ENCODE assay signal across 8 cellular contexts in genomic region chr7:103149808-103150180, GRCh38. TPM values are rescaled to one million over a fixed set of nuclear protein-coding genes. Genes with fewer than 3 reads are reported as not detected.
DNase-seq lines count a peak whose midpoint lies in the region; ATAC-seq and TF ChIP-seq lines count a peak whose summit lies in the region.

No MANE protein-coding gene starts in this region.

- H3K36me3 Mint-ChIP-seq in CD4-positive, alpha-beta T cell (ENCODE audit: low read depth), result peaks cover 17% of the 10 kb centered on the region
- no peaks in the 10 kb centered on the region for H3K36me3 Mint-ChIP-seq in activated T-helper 17 cell treated with anti-CD3 and anti-CD28 coated beads, Interleukin-2, amount 50 U/mL, for 72 hours (ENCODE audit: low read depth)

- peaks cover 10 to 17% of the 10 kb centered on the region in 2 donors for H3K4me1 ChIP-seq in thyroid gland

- intact Hi-C loops in CD4-positive, alpha-beta T cell (cut with DNase I, micrococcal nuclease), result loop anchor here (2.0 to 5.0 kb wide), 2 partner anchors 75 to 193 kb away; partner anchors contain the start of genes ARMC10 (in 2 of the 2), FBXL13 (in 2 of the 2) and DNAJC2 (in 1 of the 2)
- intact Hi-C loops in thyroid gland (cut with DNase I), result no loop called here

- H3K27ac ChIP-seq in CD4-positive, alpha-beta T cell (ENCODE audit: low read depth, low read length), result no peak overlapping the region
- H3K27ac ChIP-seq in layer of hippocampus (ENCODE audit: low read depth, low read length), result peak overlapping the region; percentile 99
- peak overlapping the region in 2 of 3 donors; percentile 94 to 98 for H3K27ac ChIP-seq in thyroid gland

- no peaks in the 10 kb centered on the region for H3K9me3 Mint-ChIP-seq in CD4-positive, alpha-beta T cell
- H3K9me3 Mint-ChIP-seq in activated T-helper 17 cell treated with anti-CD3 and anti-CD28 coated beads, Interleukin-2, amount 50 U/mL, for 72 hours, result no peaks in the 10 kb centered on the region

- H3K4me1 Mint-ChIP-seq in CD4-positive, alpha-beta T cell (ENCODE audit: low read depth), result peaks cover 51% of the 10 kb centered on the region
- peaks cover 21% of the 10 kb centered on the region for H3K4me1 Mint-ChIP-seq in activated T-helper 17 cell treated with anti-CD3 and anti-CD28 coated beads, Interleukin-2, amount 50 U/mL, for 72 hours

- ATAC-seq in CD4-positive, alpha-beta T cell (ENCODE audit: poor library complexity), result peak; percentile 11
- peak; percentile 10 for ATAC-seq in activated T-helper 17 cell treated with anti-CD3 and anti-CD28 coated beads, Interleukin-2, amount 50 U/mL, for 72 hours (replicated peaks)

- no peaks in the 10 kb centered on the region for H3K27me3 Mint-ChIP-seq in CD4-positive, alpha-beta T cell
- H3K27me3 Mint-ChIP-seq in activated T-helper 17 cell treated with anti-CD3 and anti-CD28 coated beads, Interleukin-2, amount 50 U/mL, for 72 hours, result no peaks in the 10 kb centered on the region

- no peak for TF ChIP-seq POLR2A in thyroid gland (IDR thresholded peaks at IDR 0.05)

- peak overlapping the region; percentile 90 for H3K27ac Mint-ChIP-seq in CD4-positive, alpha-beta T cell
- H3K27ac Mint-ChIP-seq in activated T-helper 17 cell treated with anti-CD3 and anti-CD28 coated beads, Interleukin-2, amount 50 U/mL, for 72 hours, result peak overlapping the region; percentile 86

- H3K27me3 ChIP-seq in CD4-positive, alpha-beta T cell (ENCODE audit: control insufficient read depth, insufficient read depth, low read length), result no peaks in the 10 kb centered on the region
- H3K27me3 ChIP-seq in H7 (ENCODE audit: control insufficient read depth, insufficient read depth, low read length), result no peaks in the 10 kb centered on the region
- H3K27me3 ChIP-seq in layer of hippocampus (ENCODE audit: control insufficient read depth, insufficient read depth, low read length), result no peaks in the 10 kb centered on the region
- H3K27me3 ChIP-seq in thyroid gland, result no peaks in the 10 kb centered on the region

- CTCF ChIA-PET in CD4-positive, alpha-beta T cell (lab: Charles Lee), result interaction anchor here (0.5 to 1.5 kb wide), 2 partner anchors 75 to 88 kb away, joined by 3 read pairs; partner anchors contain the start of gene ARMC10

- TF ChIP-seq CTCF in CD4-positive, alpha-beta T cell (IDR thresholded peaks at IDR 0.05), result no peak
- no peak for TF ChIP-seq CTCF in thyroid gland (IDR thresholded peaks at IDR 0.05)

- DNase-seq in CD4-positive, alpha-beta T cell, result no peak
- no peak for DNase-seq in H7
- DNase-seq in thyroid gland, result no peak
- no peak for DNase-seq in NCI-H510A (lab: John Stamatoyannopoulos, UW)
- DNase-seq in NCI-H2171 (lab: John Stamatoyannopoulos, UW), result no peak
- DNase-seq in amniotic stem cell (lab: John Stamatoyannopoulos, UW), result no peak

- 92 to 93% methylated on average over 11 of the region's 11 CpGs for WGBS in thyroid gland, 2 donors

- H3K36me3 ChIP-seq in H7 (replicated peaks; ENCODE audit: control insufficient read depth, insufficient read depth, low read length) (no peaks in the 10 kb centered on the region), thyroid gland (no peaks in the 10 kb centered on the region)

- no peaks in the 10 kb centered on the region for H3K9me3 ChIP-seq in CD4-positive, alpha-beta T cell (ENCODE audit: control insufficient read depth, low read length)
- no peaks in the 10 kb centered on the region for H3K9me3 ChIP-seq in thyroid gland

- POLR2A ChIA-PET in CD4-positive, alpha-beta T cell (lab: Charles Lee), result interaction anchor here (0.6 to 3.7 kb wide), 5 partner anchors 54 to 401 kb away, joined by 3 to 20 read pairs (median 5); partner anchors contain the start of genes ARMC10, FAM185A, FBXL13 and PSMC2

- H3K4me3 Mint-ChIP-seq in CD4-positive, alpha-beta T cell, result peak overlapping the region; percentile 97
- peak overlapping the region; percentile 87 for H3K4me3 Mint-ChIP-seq in activated T-helper 17 cell treated with anti-CD3 and anti-CD28 coated beads, Interleukin-2, amount 50 U/mL, for 72 hours

- H3K4me3 ChIP-seq in H7 (ENCODE audit: insufficient read depth, low read depth, low read length), result peak overlapping the region; percentile 78; the same call in 1 of the 2 replicates
- H3K4me3 ChIP-seq in thyroid gland (replicated peaks in 1 of 3), result peak overlapping the region in 1 of 3 donors; percentile 74

RNA-seq across cellular contexts. Expression of gene NAPEPLD, which starts 0.9 kb away (rescaled TPM):
- total RNA-seq in CD4-positive, alpha-beta T cell, result 1 to 10 TPM; 1.5 to 1.7 TPM
- 1.6 and 1.9 TPM in 2 replicates for total RNA-seq in H7 (2014; rRNA removed; shearing (Covaris generic))
- 10 to 100 TPM in 1 of 2 donors, 1 to 10 TPM in 1; 9.4 to 11.0 TPM for total RNA-seq in activated T-helper 17 cell treated with anti-CD3 and anti-CD28 coated beads, Interleukin-2, amount 50 U/mL, for 72 hours
- 10 to 100 TPM; 20.3 to 46.7 (median 34.4) TPM for total RNA-seq in thyroid gland
